Comparison of ENCODE assay signal across 17 cellular contexts in the genomic region with DNA sequence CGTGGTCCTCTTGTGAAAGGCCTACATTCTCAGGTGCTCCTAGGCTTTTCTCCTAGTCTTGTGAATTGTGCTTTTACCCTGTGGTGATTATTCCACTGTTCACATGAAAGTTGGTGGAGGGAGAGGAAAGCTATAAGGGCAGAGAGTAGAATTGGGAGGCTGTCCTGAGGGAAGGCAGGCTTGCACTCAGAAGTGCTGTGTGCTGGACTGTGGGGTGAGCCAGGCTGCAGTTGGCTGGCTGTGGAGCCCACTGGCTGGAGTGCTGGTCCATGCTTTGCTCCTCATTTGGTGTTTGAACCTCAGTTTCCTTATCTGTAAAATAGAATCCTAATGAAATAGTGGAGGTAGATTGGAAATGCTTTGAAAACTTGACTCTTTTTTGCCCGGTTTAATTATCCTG. TPM values are rescaled to one million over a fixed set of nuclear protein-coding genes. Genes with fewer than 3 reads are reported as not detected.
DNase-seq lines count a peak whose midpoint lies in the region; ATAC-seq, FAIRE-seq and TF ChIP-seq lines count a peak whose summit lies in the region.
"Had no signal": no experiment of that assay in that cellular context is flagged by ENCODE, and none has a peak within 500 bp of the region (broad histone marks: within the 10 kb centered on the region; RNA-seq: fewer than 3 reads in every experiment).

No MANE protein-coding gene starts in this region.

- TF ChIP-seq RAD21 in H1 (IDR thresholded peaks at IDR 0.05 in 1 of 2, conservative IDR thresholded peaks at IDR 0.05 in 1 of 2; ENCODE audit: low read depth in 2 of 2, low read length in 2 of 2) (no peak), HepG2 (CRISPR knock-in tag; IDR thresholded peaks at IDR 0.05) (no peak)

- H2BK5ac ChIP-seq in H1 (ENCODE audit: low read depth, low read length) = no peak overlapping the region

- no peak overlapping the region for H3K4ac ChIP-seq in H1 (replicated peaks; ENCODE audit: insufficient read length, low read depth, low read length)

- H2BK12ac ChIP-seq in H1 (ENCODE audit: low read depth, low read length) = no peak overlapping the region

- no peaks in the 10 kb centered on the region for H3K23me2 ChIP-seq in H1 (ENCODE audit: low read depth, low read length)

- H3K9me3 ChIP-seq in H1 (ENCODE audit: insufficient read depth in 2 of 2, low read depth in 1 of 2, low read length in 1 of 2) (no peaks in the 10 kb centered on the region), HepG2 (ENCODE audit: low read length) (no peaks in the 10 kb centered on the region), skeletal muscle tissue (ENCODE audit: control insufficient read depth in 3 of 3, low read length in 3 of 3) (no peaks in the 10 kb centered on the region)
- H3K9me3 ChIP-seq: A549, SJSA1 had no signal

- H3K9me3 Mint-ChIP-seq in HFFc6 = no peaks in the 10 kb centered on the region

- H3K23ac ChIP-seq in H1 (ENCODE audit: insufficient read length) = peak overlapping the region; percentile 77

- no peak overlapping the region for H4K5ac ChIP-seq in H1 (ENCODE audit: insufficient read length, low read depth, low read length)

- FAIRE-seq in H1 (lab: Jason Lieb, UNC) = no peak
- no peak for FAIRE-seq in HepG2 (lab: Jason Lieb, UNC)
- FAIRE-seq: A549 had no signal

- TF ChIP-seq POLR2A in H1 (IDR thresholded peaks at IDR 0.05; ENCODE audit: control extremely low read depth in 1 of 2, low read depth in 2 of 2, low read length in 2 of 2) = no peak
- TF ChIP-seq POLR2A in HepG2 (IDR thresholded peaks at IDR 0.05; ENCODE audit: insufficient read depth in 1 of 2, low read depth in 2 of 2, low read length in 2 of 2) = no peak

- TF ChIP-seq EP300 in H1 (IDR thresholded peaks at IDR 0.05; ENCODE audit: borderline replicate concordance in 1 of 2, low read depth in 2 of 2, low read length in 2 of 2) = no peak
- TF ChIP-seq EP300 in HepG2 (IDR thresholded peaks at IDR 0.05; ENCODE audit: low read depth in 2 of 2, low read length in 2 of 2) = no peak
- TF ChIP-seq EP300 in HepG2 (CRISPR knock-in tag; IDR thresholded peaks at IDR 0.05; ENCODE audit: borderline replicate concordance) = no peak

- no peaks in the 10 kb centered on the region for H3K36me3 Mint-ChIP-seq in HFFc6 (ENCODE audit: low read depth)

- H4K91ac ChIP-seq in H1 (replicated peaks; ENCODE audit: insufficient read length, low read length) = no peak overlapping the region

- BruUV-seq in HepG2 (replicated peaks; lab: Mats Ljungman, UMichigan) = no TSS peak

- H3K9ac ChIP-seq in H1 (replicated peaks in 1 of 4; ENCODE audit: extremely low read depth in 1 of 4, low read depth in 3 of 4, low read length in 3 of 4) (no peak overlapping the region), HepG2 (ENCODE audit: insufficient read depth, low read depth, low read length) (no peak overlapping the region), skeletal muscle tissue (ENCODE audit: low read depth in 1 of 3, low read length in 3 of 3) (peak overlapping the region in 1 of 3 donors; percentile 20)
- H3K9ac ChIP-seq: BLaER1 treated with 17β-estradiol and CSF1 and Interleukin-3, amounts not matched to agents 10 nM and 100 nM had no signal

- H3K4me2 ChIP-seq in H1 (ENCODE audit: insufficient read depth in 1 of 2, low read depth in 2 of 2, low read length in 2 of 2) (no peak overlapping the region), HepG2 (ENCODE audit: low read depth, low read length) (no peak overlapping the region)
- H3K4me2 ChIP-seq: A549; BLaER1 treated with 17β-estradiol and CSF1 and Interleukin-3, amounts not matched to agents 10 nM and 100 nM had no signal

- no peak overlapping the region for H3K18ac ChIP-seq in H1 (ENCODE audit: extremely low read depth, low read length)

- no peak overlapping the region for H3K4me3 Mint-ChIP-seq in HFFc6

- no peak overlapping the region for H3K14ac ChIP-seq in H1 (ENCODE audit: insufficient read length)

- H3K27me3 Mint-ChIP-seq in HFFc6 (ENCODE audit: insufficient read depth) = no peaks in the 10 kb centered on the region; the same call in 1 of the 2 replicates

- intact Hi-C loops in HepG2 (cut with micrococcal nuclease; ENCODE audit: unreplicated experiment) = no loop called here

- H3K79me2 ChIP-seq in H1 (ENCODE audit: control insufficient read depth in 1 of 2, insufficient read depth in 2 of 2, low read length in 2 of 2) (peaks cover 0 to 41% of the 10 kb centered on the region in 2 experiments; a peak in 3 of 4 replicates), HepG2 (ENCODE audit: insufficient read depth, low read length) (peaks cover 80% of the 10 kb centered on the region)

- H4K8ac ChIP-seq in H1 (ENCODE audit: extremely low read depth, insufficient read depth, low read length) = no peak overlapping the region

- H2AK5ac ChIP-seq in H1 (ENCODE audit: low read depth, low read length) = no peak overlapping the region

- DNase-seq in HFFc6 = no peak
- no peak for DNase-seq in H1 (ENCODE audit: low read depth in 1 of 2, low spot score in 2 of 2)
- DNase-seq in HepG2 (ENCODE audit: low spot score) = no peak
- no peak for DNase-seq in COLO829 (ENCODE audit: low spot score)
- DNase-seq: MV-4-11, NCI-H1417, NCI-H187 treated with DMSO at 0.1 percent for 48 hours, NCI-H446, NCI-H748 treated with DMSO at 0.1 percent for 48 hours, PC-3 had no signal

- peaks cover 0 to 8% (median 4%) of the 10 kb centered on the region in 4 experiments; a peak in 5 of 7 replicates for H3K4me1 ChIP-seq in H1 (replicated peaks in 1 of 4; ENCODE audit: control insufficient read depth in 3 of 4, insufficient read depth in 4 of 4, low read length in 3 of 4)
- H3K4me1 ChIP-seq in HepG2 (ENCODE audit: insufficient read depth, low read length) = peaks cover 27% of the 10 kb centered on the region
- peaks cover 38 to 53% (median 44%) of the 10 kb centered on the region in 3 donors for H3K4me1 ChIP-seq in skeletal muscle tissue (ENCODE audit: control insufficient read depth in 3 of 3, insufficient read depth in 3 of 3, low read length in 3 of 3)

- POLR2A ChIA-PET in H1 (lab: Charles Lee; ENCODE audit: partially characterized antibody) = no interaction called here
- POLR2A ChIA-PET in HepG2 (lab: Yijun Ruan, JAX) = interaction anchor here (1.0 kb wide), 1 partner anchor 20 kb away, joined by 3 read pairs; no protein-coding TSS in a partner anchor

- no peak overlapping the region for H3K4me3 ChIP-seq in H1 (ENCODE audit: extremely low read depth in 1 of 4, insufficient read depth in 2 of 4, low read depth in 3 of 4, low read length in 4 of 4)
- no peak overlapping the region for H3K4me3 ChIP-seq in HepG2 (replicated peaks in 1 of 3; ENCODE audit: insufficient read depth in 1 of 3, low read depth in 2 of 3, low read length in 3 of 3)
- no peak overlapping the region for H3K4me3 ChIP-seq in skeletal muscle tissue (ENCODE audit: low read length in 3 of 3)
- H3K4me3 ChIP-seq: A549; BLaER1 treated with 17β-estradiol and CSF1 and Interleukin-3, amounts not matched to agents 10 nM and 100 nM; SJSA1 had no signal

- H4K20me1 ChIP-seq in H1 (replicated peaks in 1 of 2; ENCODE audit: control insufficient read depth in 1 of 2, insufficient read depth in 2 of 2, low read length in 2 of 2) (no peaks in the 10 kb centered on the region), HepG2 (ENCODE audit: insufficient read depth, low read length) (peaks cover 8% of the 10 kb centered on the region)

- no peak overlapping the region for H2BK15ac ChIP-seq in H1 (ENCODE audit: low read length)

- in situ Hi-C loops in HepG2 (cut with HindIII; ENCODE audit: extremely low pct_ligation_motif_present, low pct_unique_long_range_greater_than_20kb) = no loop called here

- H3K27ac Mint-ChIP-seq in HFFc6 = peak overlapping the region; percentile 24; the same call in 1 of the 2 replicates

- H2BK120ac ChIP-seq in H1 (replicated peaks; ENCODE audit: low read depth, low read length) = no peak overlapping the region

- H3K56ac ChIP-seq in H1 (replicated peaks; ENCODE audit: insufficient read length, low read depth, low read length) = no peak overlapping the region

- H3K79me1 ChIP-seq in H1 (ENCODE audit: low read depth, low read length) = no peaks in the 10 kb centered on the region; the same call in none of the 2 replicates

- CTCF ChIA-PET in H1 (lab: Charles Lee; ENCODE audit: partially characterized antibody) = interaction anchor here (1.0 to 1.4 kb wide), 2 partner anchors 14 to 20 kb away, joined by 3 read pairs; no protein-coding TSS in a partner anchor
- CTCF ChIA-PET in HepG2 (lab: Yijun Ruan, JAX; ENCODE audit: low intra/inter-chr PET ratio, low total read pairs) = no interaction called here

- H2AFZ ChIP-seq in H1 (ENCODE audit: low read length) (no peak overlapping the region), HepG2 (ENCODE audit: low read length) (no peak overlapping the region)

- H3K36me3 ChIP-seq in H1 (ENCODE audit: control insufficient read depth in 2 of 4, insufficient read depth in 4 of 4, low read length in 3 of 4) (no peaks in the 10 kb centered on the region), HepG2 (replicated peaks in 1 of 2; ENCODE audit: control insufficient read depth in 1 of 2, insufficient read depth in 2 of 2, low read length in 2 of 2) (no peaks in the 10 kb centered on the region), skeletal muscle tissue (ENCODE audit: control insufficient read depth in 3 of 3, insufficient read depth in 3 of 3, low read length in 3 of 3) (no peaks in the 10 kb centered on the region)

- no peak overlapping the region for H3K27ac ChIP-seq in H1 (ENCODE audit: low read depth, low read length)
- no peak overlapping the region for H3K27ac ChIP-seq in HepG2 (ENCODE audit: extremely low read length, insufficient read depth, low read length)
- peak overlapping the region; percentile 89 for H3K27ac ChIP-seq in skeletal muscle tissue (ENCODE audit: low read depth, low read length)
- H3K27ac ChIP-seq: A549; BLaER1 treated with 17β-estradiol and CSF1 and Interleukin-3, amounts not matched to agents 10 nM and 100 nM; RWPE1; SJSA1 had no signal

- H2BK20ac ChIP-seq in H1 (ENCODE audit: low read length) = no peak overlapping the region

- ATAC-seq in HepG2 (peak; percentile 46), GM18867 (IDR thresholded peaks at IDR 0.05; ENCODE audit: unreplicated experiment) (no peak), GM21737 (IDR thresholded peaks at IDR 0.05; ENCODE audit: unreplicated experiment) (no peak)
- ATAC-seq: PC-3 had no signal

- H3K4me1 Mint-ChIP-seq in HFFc6 (ENCODE audit: low read depth) = peaks cover 59% of the 10 kb centered on the region

- H3K27me3 ChIP-seq in H1 (replicated peaks in 1 of 4; ENCODE audit: control insufficient read depth in 3 of 4, extremely low read depth in 1 of 4, insufficient read depth in 3 of 4, low read length in 3 of 4) (no peaks in the 10 kb centered on the region), HepG2 (ENCODE audit: control insufficient read depth in 1 of 2, insufficient read depth in 2 of 2, low read length in 2 of 2) (no peaks in the 10 kb centered on the region), skeletal muscle tissue (ENCODE audit: control insufficient read depth in 3 of 3, insufficient read depth in 3 of 3, low read length in 3 of 3) (no peaks in the 10 kb centered on the region)
- H3K27me3 ChIP-seq: BLaER1 treated with 17β-estradiol and CSF1 and Interleukin-3, amounts not matched to agents 10 nM and 100 nM; SJSA1 had no signal

- WGBS in H1 (ENCODE audit: extremely low coverage in 1 of 2, insufficient coverage in 1 of 2, insufficient read length in 1 of 2, insufficient replicate concordance in 2 of 2, low coverage in 1 of 2, low lambda C conversion rate in 2 of 2, missing lambda C conversion rate in 1 of 2), 2 experiments = 82% methylated on average over 2 of the region's 2 CpGs; no CpG with 5 or more reads in 1 of the 2 experiments
- 95% methylated on average over 2 of the region's 2 CpGs for WGBS in HepG2 (ENCODE audit: low lambda C conversion rate)

- TF ChIP-seq CTCF in HFFc6 (IDR thresholded peaks at IDR 0.05) (no peak), H1 (IDR thresholded peaks at IDR 0.05; ENCODE audit: control extremely low read depth in 1 of 3, insufficient read depth in 1 of 3, low read depth in 1 of 3, low read length in 3 of 3) (no peak), HepG2 (CRISPR knock-in tag; IDR thresholded peaks at IDR 0.05) (no peak)

RNA-seq across cellular contexts. Expression of gene LIMS1, which starts 21.3 kb away (rescaled TPM):
- 10 to 100 TPM; 57.0 to 58.7 (median 57.8) TPM for total RNA-seq in HFFc6 (2021; fragmentation: NEBNext Ultra II Directional; extraction: Animal tissue kit (Norgen Biotek cat#: 25700))
- total RNA-seq in H1 (2021; fragmentation: NEBNext Ultra II Directional; extraction: Animal tissue kit (Norgen Biotek cat#: 25700)) = 36.7 and 39.0 TPM in 2 replicates
- 23.6 and 24.1 TPM in 2 replicates for polyA plus RNA-seq in H1 (2011; rRNA removed)
- 25.4 TPM for polyA plus RNA-seq in H1 (2011; cell fraction: cytosol; rRNA removed)
- 47.7 TPM for polyA plus RNA-seq in H1 (2011; cell fraction: nucleus; rRNA removed)
- 20.5 to 33.8 TPM (median 26.9 TPM) in 4 replicates for polyA plus RNA-seq in H1 (2012, experiment 1 of 2)
- 5.1 TPM for polyA plus RNA-seq in H1 (2012, experiment 2 of 2)
- polyA plus RNA-seq in H1 (2013, experiment 1 of 2) = 28.8 TPM
- polyA plus RNA-seq in H1 (2013, experiment 2 of 2) = 29.8 TPM
- 68.3 and 76.4 TPM in 2 replicates for polyA minus RNA-seq in H1 (2011; rRNA and poly(A)+ RNA removed)
- polyA minus RNA-seq in H1 (2011; cell fraction: cytosol; rRNA and poly(A)+ RNA removed) = 12.8 TPM
- polyA minus RNA-seq in H1 (2011; cell fraction: nucleus; rRNA and poly(A)+ RNA removed) = 41.9 TPM
- total RNA-seq in HepG2 (2016; rRNA removed; fragmentation: Illumina TruSeq; extraction: Trizol) = 38.3 and 55.1 TPM in 2 replicates
- total RNA-seq in HepG2 (2016; cell fraction: cytosol; rRNA removed; fragmentation: Illumina TruSeq; extraction: Trizol; ENCODE audit: low read depth) = 10.2 and 12.7 TPM in 2 replicates
- 40.2 and 51.8 TPM in 2 replicates for total RNA-seq in HepG2 (2016; cell fraction: insoluble cytoplasmic fraction; rRNA removed; fragmentation: Illumina TruSeq; extraction: Trizol)
- total RNA-seq in HepG2 (2016; cell fraction: membrane; rRNA removed; fragmentation: Illumina TruSeq; extraction: Trizol) = 32.3 and 32.6 TPM in 2 replicates
- 18.8 and 25.1 TPM in 2 replicates for total RNA-seq in HepG2 (2016; cell fraction: nucleus; rRNA removed; fragmentation: Illumina TruSeq; extraction: Trizol)
- 35.5 and 49.6 TPM in 2 replicates for polyA plus RNA-seq in HepG2 (2011; rRNA removed)
- polyA plus RNA-seq in HepG2 (2011; cell fraction: cytosol; rRNA removed) = 46.5 and 60.1 TPM in 2 replicates
- 11.1 and 16.1 TPM in 2 replicates for polyA plus RNA-seq in HepG2 (2011; cell fraction: nucleus; rRNA removed)
- polyA plus RNA-seq in HepG2 (2012) = 35.5 and 39.6 TPM in 2 replicates
- polyA plus RNA-seq in HepG2 (2016; cell fraction: cytosol; fragmentation: Illumina TruSeq; extraction: Trizol; ENCODE audit: low read depth) = 5.7 and 6.2 TPM in 2 replicates
- polyA plus RNA-seq in HepG2 (2016; cell fraction: insoluble cytoplasmic fraction; fragmentation: Illumina TruSeq; extraction: Trizol; ENCODE audit: low read depth) = 48.3 and 50.6 TPM in 2 replicates
- polyA plus RNA-seq in HepG2 (2016; cell fraction: membrane; fragmentation: Illumina TruSeq; extraction: Trizol; ENCODE audit: low read depth) = 17.0 and 18.1 TPM in 2 replicates
- polyA plus RNA-seq in HepG2 (2016; cell fraction: nucleus; fragmentation: Illumina TruSeq; extraction: Trizol; ENCODE audit: insufficient read depth, low read depth) = 23.1 and 23.2 TPM in 2 replicates
- polyA minus RNA-seq in HepG2 (2011; rRNA and poly(A)+ RNA removed; ENCODE audit: low replicate concordance) = 29.4 and 67.4 TPM in 2 replicates
- 30.8 and 52.6 TPM in 2 replicates for polyA minus RNA-seq in HepG2 (2011; cell fraction: cytosol; rRNA and poly(A)+ RNA removed)
- 33.3 and 35.3 TPM in 2 replicates for polyA minus RNA-seq in HepG2 (2011; cell fraction: nucleus; rRNA and poly(A)+ RNA removed)
- total RNA-seq in skeletal muscle tissue = 26.6 TPM
